Comparison of ENCODE assay signal across 8 cellular contexts in the genomic region with DNA sequence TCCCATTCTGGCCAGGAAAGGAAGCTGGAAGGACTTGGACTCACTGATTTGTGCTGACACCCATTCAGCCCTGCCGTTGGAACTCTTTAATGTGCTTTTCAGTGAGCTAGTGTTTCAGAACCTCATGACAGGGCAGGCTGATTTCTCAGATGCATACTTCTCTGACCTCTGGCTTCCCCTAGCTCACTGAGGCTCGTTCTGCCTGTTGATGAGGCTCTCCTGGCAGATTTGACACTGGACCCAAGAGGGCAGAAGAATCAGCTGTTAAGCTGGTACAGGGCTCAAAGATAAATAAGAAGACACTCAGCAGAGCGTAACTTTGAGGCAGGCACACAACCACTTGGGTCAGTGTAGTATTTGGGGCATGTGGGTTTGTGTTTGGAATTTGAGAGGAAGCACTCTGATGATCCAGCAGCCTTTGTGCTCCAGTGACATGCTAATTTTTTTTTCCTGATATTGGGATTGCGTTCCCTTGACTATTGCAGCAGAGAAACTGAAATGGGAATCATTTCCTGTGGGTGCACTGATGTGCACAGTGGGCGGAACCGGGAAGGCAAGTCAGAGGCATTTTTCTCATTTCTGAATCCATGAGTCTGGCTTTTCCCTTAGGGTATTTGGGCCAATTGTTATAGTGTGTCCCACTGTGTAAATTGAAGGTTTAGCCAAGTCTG.
DNase-seq lines count a peak whose midpoint lies in the region; TF ChIP-seq lines count a peak whose summit lies in the region.

No MANE protein-coding gene starts in this region.

- no peaks in the 10 kb centered on the region for H3K27me3 ChIP-seq in mesendoderm (ENCODE audit: insufficient read depth, low read length, poor library complexity)

- peaks cover 2% of the 10 kb centered on the region for H3K79me2 ChIP-seq in mesendoderm (ENCODE audit: control insufficient read depth, insufficient read depth, low read length)

- H3K79me1 ChIP-seq in mesendoderm (ENCODE audit: low read length): peaks cover 8% of the 10 kb centered on the region

- CTCF ChIA-PET in HEK293T (lab: Yijun Ruan, JAX): interaction anchor here (0.7 kb wide), 1 partner anchor 131 kb away, joined by 3 read pairs; no protein-coding TSS in a partner anchor

- no peak overlapping the region for H4K5ac ChIP-seq in mesendoderm (ENCODE audit: low read length)

- DNase-seq in HCEC 1CT: peak; percentile 81
- peak; percentile 34 for DNase-seq in amniotic epithelial cell (ENCODE audit: low read depth)
- peak; percentile 57 for DNase-seq in hepatic stellate cell (ENCODE audit: low spot score)
- DNase-seq in stromal cell of bone marrow (ENCODE audit: low read depth): peak; percentile 84
- no peak for DNase-seq in stimulated activated CD4-positive, alpha-beta T cell treated with anti-CD3 and anti-CD28 coated beads, Interleukin-4, amount 100 ng/mL, for 1 hour
- no peak for DNase-seq in iPS-NIHi7 (ENCODE audit: extremely low spot score)
- no peak for DNase-seq in mesendoderm
- DNase-seq in HEK293T (ENCODE audit: extremely low spot score): no peak

- no peak overlapping the region for H3K4ac ChIP-seq in mesendoderm (ENCODE audit: low read depth, low read length)

- POLR2A ChIA-PET in HEK293T (lab: Yijun Ruan, JAX): interaction anchor here (0.6 kb wide), 1 partner anchor 663 kb away, joined by 3 read pairs; no protein-coding TSS in a partner anchor

- no CpG with 5 or more reads among the region's 6 CpGs for WGBS in mesendoderm (ENCODE audit: extremely low coverage, insufficient coverage, low lambda C conversion rate)

- no peak overlapping the region for H3K56ac ChIP-seq in mesendoderm (ENCODE audit: low read length)

- no peak overlapping the region for H2BK120ac ChIP-seq in mesendoderm (ENCODE audit: low read depth, low read length)

- no peak overlapping the region for H2BK5ac ChIP-seq in mesendoderm (ENCODE audit: low read length)

- no peak overlapping the region for H2BK15ac ChIP-seq in mesendoderm (replicated peaks; ENCODE audit: low read depth)

- no peak overlapping the region for H3K18ac ChIP-seq in mesendoderm (ENCODE audit: low read length)

- no peak overlapping the region for H4K8ac ChIP-seq in mesendoderm (ENCODE audit: low read depth, low read length)

- no peak overlapping the region for H3K23ac ChIP-seq in mesendoderm (ENCODE audit: low read length)

- no peak overlapping the region for H3K27ac ChIP-seq in mesendoderm (ENCODE audit: low read depth, low read length)

- no peak overlapping the region for H3K4me2 ChIP-seq in mesendoderm (ENCODE audit: low read length)

- no peak overlapping the region for H3K4me3 ChIP-seq in mesendoderm (ENCODE audit: low read length)

- no peaks in the 10 kb centered on the region for H3K36me3 ChIP-seq in mesendoderm (ENCODE audit: control insufficient read depth, insufficient read depth, low read length)

- peaks cover 4% of the 10 kb centered on the region for H3K4me1 ChIP-seq in mesendoderm (ENCODE audit: control insufficient read depth, low read depth, low read length)

- H2AK5ac ChIP-seq in mesendoderm (ENCODE audit: low read length): no peak overlapping the region

- H3K9ac ChIP-seq in mesendoderm (ENCODE audit: low read length): no peak overlapping the region

TF ChIP-seq in HEK293T, 16 proteins besides CTCF, POLR2A, EP300 and RAD21:
- no peak for TF ChIP-seq ARNT (IDR thresholded peaks at IDR 0.05)
- no peak for TF ChIP-seq BHLHE40 (IDR thresholded peaks at IDR 0.05; ENCODE audit: borderline replicate concordance)
- no peak for TF ChIP-seq SP1 (IDR thresholded peaks at IDR 0.05)
- TF ChIP-seq FOXA1 (IDR thresholded peaks at IDR 0.05): no peak
- no peak for TF ChIP-seq CTBP1 (IDR thresholded peaks at IDR 0.05; ENCODE audit: borderline replicate concordance)
- TF ChIP-seq FOXK2 (IDR thresholded peaks at IDR 0.05): no peak
- TF ChIP-seq, protein P1, sequence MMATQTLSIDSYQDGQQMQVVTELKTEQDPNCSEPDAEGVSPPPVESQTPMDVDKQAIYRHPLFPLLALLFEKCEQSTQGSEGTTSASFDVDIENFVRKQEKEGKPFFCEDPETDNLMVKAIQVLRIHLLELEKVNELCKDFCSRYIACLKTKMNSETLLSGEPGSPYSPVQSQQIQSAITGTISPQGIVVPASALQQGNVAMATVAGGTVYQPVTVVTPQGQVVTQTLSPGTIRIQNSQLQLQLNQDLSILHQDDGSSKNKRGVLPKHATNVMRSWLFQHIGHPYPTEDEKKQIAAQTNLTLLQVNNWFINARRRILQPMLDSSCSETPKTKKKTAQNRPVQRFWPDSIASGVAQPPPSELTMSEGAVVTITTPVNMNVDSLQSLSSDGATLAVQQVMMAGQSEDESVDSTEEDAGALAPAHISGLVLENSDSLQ (IDR thresholded peaks at IDR 0.05): no peak
- TF ChIP-seq LEF1 (IDR thresholded peaks at IDR 0.05; ENCODE audit: borderline replicate concordance): no peak
- no peak for TF ChIP-seq SUZ12 (IDR thresholded peaks at IDR 0.05)
- TF ChIP-seq ELF4 (IDR thresholded peaks at IDR 0.05): no peak
- no peak for TF ChIP-seq FOXM1 (IDR thresholded peaks at IDR 0.05; ENCODE audit: borderline replicate concordance)
- no peak for TF ChIP-seq ZNF384 (IDR thresholded peaks at IDR 0.05)
- no peak for TF ChIP-seq HDGF (IDR thresholded peaks at IDR 0.05; ENCODE audit: borderline replicate concordance)
- TF ChIP-seq NFRKB (IDR thresholded peaks at IDR 0.05): no peak
- TF ChIP-seq TARDBP (IDR thresholded peaks at IDR 0.05): no peak
- no peak for TF ChIP-seq L3MBTL2 (conservative IDR thresholded peaks at IDR 0.05)
TF ChIP-seq in HEK293T: peak in this region for 0.

Comparison
In these comparisons a context has a peak if more than half of its experiments do, and no peak if none do; other contexts are left out.
1. DNase-seq: peak in HCEC 1CT (single experiment), amniotic epithelial cell (single experiment), hepatic stellate cell (single experiment) and stromal cell of bone marrow (single experiment); none in stimulated activated CD4-positive, alpha-beta T cell treated with anti-CD3 and anti-CD28 coated beads, Interleukin-4, amount 100 ng/mL, for 1 hour (single experiment), iPS-NIHi7 (single experiment), mesendoderm (single experiment) and HEK293T (single experiment).